21 cellular contexts compared by ENCODE assay signal in genomic region chr6:121760640-121761213, GRCh38.
DNase-seq lines count a peak whose midpoint lies in the region; ATAC-seq, FAIRE-seq and TF ChIP-seq lines count a peak whose summit lies in the region.
"Had no signal": no experiment of that assay in that cellular context is flagged by ENCODE, and none has a peak within 500 bp of the region (broad histone marks: within the 10 kb centered on the region; RNA-seq: fewer than 3 reads in every experiment).

No MANE protein-coding gene starts in this region.

- H3K4me1 ChIP-seq in HepG2 (ENCODE audit: insufficient read depth, low read length), result no peaks in the 10 kb centered on the region
- no peaks in the 10 kb centered on the region for H3K4me1 ChIP-seq in right lobe of liver
- H3K4me1 ChIP-seq in endodermal cell (ENCODE audit: control insufficient read depth, insufficient read depth, low read length), result no peaks in the 10 kb centered on the region
- no peaks in the 10 kb centered on the region for H3K4me1 ChIP-seq in mesenchymal stem cell (ENCODE audit: control insufficient read depth, insufficient read depth, low read depth, low read length)
- H3K4me1 ChIP-seq: BE2C had no signal

- H3K4me3 ChIP-seq in HepG2 (replicated peaks in 1 of 3; ENCODE audit: insufficient read depth in 1 of 3, low read depth in 2 of 3, low read length in 3 of 3) (no peak overlapping the region), right lobe of liver (no peak overlapping the region), endodermal cell (ENCODE audit: low read length) (no peak overlapping the region), mesenchymal stem cell (ENCODE audit: insufficient read depth in 1 of 2, low read depth in 1 of 2, low read length in 2 of 2) (no peak overlapping the region)
- H3K4me3 ChIP-seq: GM23248, SJSA1 had no signal

- H3K9me3 Mint-ChIP-seq in endodermal cell, result peaks cover 13% of the 10 kb centered on the region

- H2AFZ ChIP-seq in HepG2 (ENCODE audit: low read length) (no peak overlapping the region), mesenchymal stem cell (ENCODE audit: low read depth, low read length) (no peak overlapping the region)
- H2AFZ ChIP-seq: GM23248 had no signal

- H3K23ac ChIP-seq in mesenchymal stem cell (ENCODE audit: low read length in 2 of 2), result no peak overlapping the region

- H3K4me3 Mint-ChIP-seq in endodermal cell, result no peak overlapping the region
- H3K4me3 Mint-ChIP-seq: CD4-positive, CD25-positive, alpha-beta regulatory T cell had no signal

- peak overlapping the region in 1 of 2 experiments; percentile 15 for H3K4ac ChIP-seq in mesenchymal stem cell (ENCODE audit: low read depth in 1 of 2, low read length in 2 of 2)

- no peaks in the 10 kb centered on the region for H3K79me2 ChIP-seq in HepG2 (ENCODE audit: insufficient read depth, low read length)

- TF ChIP-seq EP300 in HepG2 (IDR thresholded peaks at IDR 0.05; ENCODE audit: low read depth in 2 of 2, low read length in 2 of 2) (no peak), HepG2 (CRISPR knock-in tag; IDR thresholded peaks at IDR 0.05; ENCODE audit: borderline replicate concordance) (no peak)

- FAIRE-seq in HepG2 (lab: Jason Lieb, UNC), result no peak
- FAIRE-seq: A204.1 had no signal

- peak overlapping the region; percentile 64 for H3K27ac Mint-ChIP-seq in endodermal cell
- H3K27ac Mint-ChIP-seq: CD4-positive, CD25-positive, alpha-beta regulatory T cell had no signal

- no peak overlapping the region for H2BK15ac ChIP-seq in mesenchymal stem cell (ENCODE audit: low read depth, poor library complexity, severe bottlenecking)

- 0% methylated on average over 3 of the region's 5 CpGs for WGBS in HepG2 (ENCODE audit: low lambda C conversion rate)
- WGBS in right lobe of liver (ENCODE audit: insufficient coverage, low coverage, low lambda C conversion rate, missing lambda C conversion rate), result 43% methylated on average over 1 of the region's 5 CpGs
- WGBS in endodermal cell (ENCODE audit: insufficient coverage in 1 of 2, insufficient read length in 1 of 2), 2 experiments, result 80 to 82% methylated on average over 3 to 5 of the region's 5 CpGs
- WGBS in mesenchymal stem cell, result 90% methylated on average over 5 of the region's 5 CpGs

- no peak for TF ChIP-seq RAD21 in HepG2 (CRISPR knock-in tag; IDR thresholded peaks at IDR 0.05)

- peaks cover 7% of the 10 kb centered on the region for H3K36me3 Mint-ChIP-seq in endodermal cell (ENCODE audit: low read depth)
- H3K36me3 Mint-ChIP-seq: CD4-positive, CD25-positive, alpha-beta regulatory T cell had no signal

- H2BK120ac ChIP-seq in mesenchymal stem cell (ENCODE audit: low read depth, low read length), result no peak overlapping the region

- no TSS peak for BruUV-seq in HepG2 (replicated peaks; lab: Mats Ljungman, UMichigan)

- H3K36me3 ChIP-seq in HepG2 (replicated peaks in 1 of 2; ENCODE audit: control insufficient read depth in 1 of 2, insufficient read depth in 2 of 2, low read length in 2 of 2), result no peaks in the 10 kb centered on the region
- no peaks in the 10 kb centered on the region for H3K36me3 ChIP-seq in right lobe of liver
- no peaks in the 10 kb centered on the region for H3K36me3 ChIP-seq in endodermal cell (ENCODE audit: control insufficient read depth, insufficient read depth, low read length)
- no peaks in the 10 kb centered on the region for H3K36me3 ChIP-seq in mesenchymal stem cell (ENCODE audit: control insufficient read depth in 1 of 2, insufficient read depth in 2 of 2, low read depth in 1 of 2, low read length in 2 of 2)
- H3K36me3 ChIP-seq: BE2C, SJSA1 had no signal

- POLR2A ChIA-PET in HepG2 (lab: Yijun Ruan, JAX), result no interaction called here

- CTCF ChIA-PET in HepG2 (lab: Yijun Ruan, JAX; ENCODE audit: low intra/inter-chr PET ratio, low total read pairs), result no interaction called here

- intact Hi-C loops in HepG2 (cut with micrococcal nuclease; ENCODE audit: unreplicated experiment) (no loop called here), right lobe of liver (cut with DNase I) (no loop called here)

- TF ChIP-seq CTCF in HepG2 (CRISPR knock-in tag; IDR thresholded peaks at IDR 0.05) (no peak), right lobe of liver (IDR thresholded peaks at IDR 0.05) (no peak), endodermal cell (conservative IDR thresholded peaks at IDR 0.05) (peak; percentile 44)

- no peak overlapping the region for H3K4me2 ChIP-seq in HepG2 (ENCODE audit: low read depth, low read length)
- H3K4me2 ChIP-seq in mesenchymal stem cell (ENCODE audit: low read length, poor library complexity, severe bottlenecking), result no peak overlapping the region

- TF ChIP-seq POLR2A in HepG2 (IDR thresholded peaks at IDR 0.05; ENCODE audit: insufficient read depth in 1 of 2, low read depth in 2 of 2, low read length in 2 of 2), result no peak
- no peak for TF ChIP-seq POLR2A in right lobe of liver (IDR thresholded peaks at IDR 0.05)

- DNase-seq in HepG2 (ENCODE audit: low spot score) (no peak), right lobe of liver (no peak), endodermal cell (peak; percentile 70), mesenchymal stem cell (no peak), globus pallidus (ENCODE audit: low spot score) (no peak), kidney glomerular epithelial cell (lab: John Stamatoyannopoulos, UW) (no peak)
- no peak for DNase-seq in central memory CD4-positive, alpha-beta T cell
- DNase-seq: BE2C; CD4-positive, CD25-positive, alpha-beta regulatory T cell; COR-L47; DMS 273 treated with DMSO at 0.1 percent for 48 hours; GF-D8; GM23248; KG1; NCI-H1417 treated with DMSO at 0.1 percent for 48 hours; NCI-H187 treated with DMSO at 0.1 percent for 48 hours; NCI-H2227 treated with DMSO at 0.1 percent for 48 hours; NCI-H524 had no signal

- peak overlapping the region; percentile 15 for H4K8ac ChIP-seq in mesenchymal stem cell (ENCODE audit: low read length)

- no peaks in the 10 kb centered on the region for H4K20me1 ChIP-seq in HepG2 (ENCODE audit: insufficient read depth, low read length)

- H3K9me3 ChIP-seq in HepG2 (ENCODE audit: low read length) (no peaks in the 10 kb centered on the region), right lobe of liver (no peaks in the 10 kb centered on the region), endodermal cell (ENCODE audit: control insufficient read depth, low read length) (no peaks in the 10 kb centered on the region), mesenchymal stem cell (ENCODE audit: control insufficient read depth, low read length) (peaks cover 7% of the 10 kb centered on the region)
- H3K9me3 ChIP-seq: BE2C, SJSA1 had no signal

- H3K27me3 ChIP-seq in HepG2 (ENCODE audit: control insufficient read depth in 1 of 2, insufficient read depth in 2 of 2, low read length in 2 of 2) (no peaks in the 10 kb centered on the region), right lobe of liver (no peaks in the 10 kb centered on the region), endodermal cell (ENCODE audit: control insufficient read depth, insufficient read depth, low read length, poor library complexity, severe bottlenecking) (no peaks in the 10 kb centered on the region), mesenchymal stem cell (ENCODE audit: control insufficient read depth in 1 of 2, insufficient read depth in 1 of 2, low read length in 2 of 2) (no peaks in the 10 kb centered on the region)
- H3K27me3 ChIP-seq: BE2C, SJSA1 had no signal

- H2BK5ac ChIP-seq in mesenchymal stem cell (ENCODE audit: low read depth, low read length, poor library complexity, severe bottlenecking), result no peak overlapping the region

- peaks cover 12% of the 10 kb centered on the region for H3K4me1 Mint-ChIP-seq in endodermal cell
- H3K4me1 Mint-ChIP-seq: CD4-positive, CD25-positive, alpha-beta regulatory T cell had no signal

- H3K9ac ChIP-seq in HepG2 (ENCODE audit: insufficient read depth, low read depth, low read length) (no peak overlapping the region), endodermal cell (ENCODE audit: extremely low read depth, low read length, poor library complexity, severe bottlenecking) (no peak overlapping the region), mesenchymal stem cell (ENCODE audit: low read length) (no peak overlapping the region)
- H3K9ac ChIP-seq: GM23248 had no signal

- no peaks in the 10 kb centered on the region for H3K79me1 ChIP-seq in mesenchymal stem cell (replicated peaks; ENCODE audit: low read length, poor library complexity, severe bottlenecking)

- no peaks in the 10 kb centered on the region for H3K27me3 Mint-ChIP-seq in endodermal cell (ENCODE audit: insufficient read depth)
- H3K27me3 Mint-ChIP-seq: CD4-positive, CD25-positive, alpha-beta regulatory T cell had no signal

- H2AK5ac ChIP-seq in mesenchymal stem cell (ENCODE audit: low read length, severe bottlenecking), result no peak overlapping the region

- H3K18ac ChIP-seq in mesenchymal stem cell (ENCODE audit: low read depth in 1 of 2, low read length in 2 of 2), result peak overlapping the region; percentile 24 to 62

- H2BK12ac ChIP-seq in mesenchymal stem cell (ENCODE audit: low read length in 2 of 2), result no peak overlapping the region

- H3K14ac ChIP-seq in mesenchymal stem cell (ENCODE audit: low read length in 2 of 2), result peak overlapping the region in 1 of 2 experiments; percentile 41

- H3K27ac ChIP-seq in HepG2 (ENCODE audit: extremely low read length, insufficient read depth, low read length) (no peak overlapping the region), right lobe of liver (no peak overlapping the region), endodermal cell (ENCODE audit: low read depth, low read length) (no peak overlapping the region), mesenchymal stem cell (ENCODE audit: low read length, poor library complexity, severe bottlenecking) (no peak overlapping the region)
- H3K27ac ChIP-seq: GM23248, SJSA1 had no signal

- peak overlapping the region; percentile 15 for H4K91ac ChIP-seq in mesenchymal stem cell (ENCODE audit: low read length)

- in situ Hi-C loops in HepG2 (cut with HindIII; ENCODE audit: extremely low pct_ligation_motif_present, low pct_unique_long_range_greater_than_20kb), result no loop called here

- ATAC-seq in HepG2 (peak; percentile 63), right lobe of liver (no peak), GM21528 (IDR thresholded peaks at IDR 0.05; ENCODE audit: low FRiP score, unreplicated experiment) (no peak)

TF ChIP-seq in HepG2, 621 proteins besides CTCF, POLR2A, EP300 and RAD21 (continues in another document):
- TF ChIP-seq ZNF660 (CRISPR knock-in tag; IDR thresholded peaks at IDR 0.05; ENCODE audit: borderline replicate concordance, low read depth) (no peak), ZNF136 (CRISPR knock-in tag; IDR thresholded peaks at IDR 0.05; ENCODE audit: low read depth) (no peak), PTBP1 (IDR thresholded peaks at IDR 0.05; ENCODE audit: low read depth, low read length, poor library complexity, severe bottlenecking) (no peak), NR0B2 (CRISPR knock-in tag; IDR thresholded peaks at IDR 0.05) (no peak), DR1 (CRISPR knock-in tag; IDR thresholded peaks at IDR 0.05) (no peak), RAD51 (IDR thresholded peaks at IDR 0.05; ENCODE audit: borderline replicate concordance) (no peak), PCBP2 (optimal IDR thresholded peaks at IDR 0.05; ENCODE audit: low read depth, low read length, poor library complexity, severe bottlenecking) (no peak)
